In genomic region chr10:132758867-132759266, GRCh38 we compare ENCODE assay signal across 10 cellular contexts. TPM values are rescaled to one million over a fixed set of nuclear protein-coding genes. Genes with fewer than 3 reads are reported as not detected.
"Had no signal": no experiment of that assay in that cellular context is flagged by ENCODE, and none has a peak within 500 bp of the region (broad histone marks: within the 10 kb centered on the region; RNA-seq: fewer than 3 reads in every experiment).

No MANE protein-coding gene starts in this region.

- H3K4me2 ChIP-seq: GM23338 had no signal

- H3K4me3 Mint-ChIP-seq: GM23338, HFFc6 had no signal

- DNase-seq: H7, HFFc6, IMR-90 had no signal

- H3K9me3 ChIP-seq: HAP-1 had no signal

- ATAC-seq: GM23338, HCT116, K562 had no signal

- H3K4me3 ChIP-seq: GM23338, HAP-1, K562 had no signal

- H3K4me1 Mint-ChIP-seq: GM23338 had no signal

- H3K4me1 ChIP-seq: HAP-1 had no signal

- FAIRE-seq: HTR-8/SVneo, K562 had no signal

- H3K36me3 ChIP-seq: HAP-1 had no signal

- H2AFZ ChIP-seq: GM23338 had no signal

- H3K27ac Mint-ChIP-seq: GM23338, HFFc6 had no signal

RNA-seq across cellular contexts. Expression of gene NKX6-2, which starts 27.1 kb away (rescaled TPM):
- total RNA-seq: H4, HFFc6, HT-29, IMR-90, K562 had no signal
- polyA plus RNA-seq: IMR-90 had no signal
